In genomic region chr20:46119547-46119946, GRCh38 we compare ENCODE assay signal across 15 cellular contexts. TPM values are rescaled to one million over a fixed set of nuclear protein-coding genes. Genes with fewer than 3 reads are reported as not detected.
A peak's percentile ranks its signal among the peaks of the same experiment; 100 is the strongest.
DNase-seq lines count a peak whose midpoint lies in the region; ATAC-seq, FAIRE-seq and TF ChIP-seq lines count a peak whose summit lies in the region.
"Had no signal": no experiment of that assay in that cellular context is flagged by ENCODE, and none has a peak within 500 bp of the region (broad histone marks: within the 10 kb centered on the region; RNA-seq: fewer than 3 reads in every experiment).

No MANE protein-coding gene starts in this region.

- peaks cover 19% of the 10 kb centered on the region for H3K4me1 Mint-ChIP-seq in activated naive CD8-positive, alpha-beta T cell treated with anti-CD3 and anti-CD28 coated beads, Interleukin-2, amount 50 U/mL, for 24 hours
- H3K4me1 Mint-ChIP-seq in neural progenitor cell, result peaks cover 4% of the 10 kb centered on the region

- TF ChIP-seq POLR2A in GM12892 (IDR thresholded peaks at IDR 0.05; ENCODE audit: low read depth, low read length), result no peak

- H3K27ac ChIP-seq in ACC112 (ENCODE audit: low read depth, low read length), result no peak overlapping the region
- no peak overlapping the region for H3K27ac ChIP-seq in neural progenitor cell
- H3K27ac ChIP-seq: epithelial cell of prostate had no signal

- FAIRE-seq in GM12892 (lab: Jason Lieb, UNC), result no peak

- TF ChIP-seq CTCF in GM12875 (IDR thresholded peaks at IDR 0.05; ENCODE audit: borderline replicate concordance, insufficient read depth, low read depth, low read length) (no peak), neural progenitor cell (IDR thresholded peaks at IDR 0.05) (no peak)

- H3K27ac Mint-ChIP-seq in activated naive CD8-positive, alpha-beta T cell treated with anti-CD3 and anti-CD28 coated beads, Interleukin-2, amount 50 U/mL, for 24 hours, result no peak overlapping the region
- no peak overlapping the region for H3K27ac Mint-ChIP-seq in neural progenitor cell

- peaks cover 11% of the 10 kb centered on the region for H3K27me3 ChIP-seq in ACC112 (ENCODE audit: insufficient read depth, low read length)
- H3K27me3 ChIP-seq in neural progenitor cell, result peaks cover 33% of the 10 kb centered on the region
- H3K27me3 ChIP-seq: adrenal gland had no signal

- H3K36me3 Mint-ChIP-seq in activated naive CD8-positive, alpha-beta T cell treated with anti-CD3 and anti-CD28 coated beads, Interleukin-2, amount 50 U/mL, for 24 hours (ENCODE audit: low read depth), result peaks cover 6% of the 10 kb centered on the region
- no peaks in the 10 kb centered on the region for H3K36me3 Mint-ChIP-seq in neural progenitor cell

- H2AFZ ChIP-seq in ACC112 (ENCODE audit: low read length, unreplicated experiment) (no peak overlapping the region), neural progenitor cell (replicated peaks) (no peak overlapping the region)

- peak overlapping the region; percentile 77 for H3K4me2 ChIP-seq in neural progenitor cell

- H3K9ac ChIP-seq in neural progenitor cell, result no peak overlapping the region

- no peak for ATAC-seq in activated naive CD8-positive, alpha-beta T cell treated with anti-CD3 and anti-CD28 coated beads, Interleukin-2, amount 50 U/mL, for 24 hours
- ATAC-seq in HG03039 (IDR thresholded peaks at IDR 0.05; ENCODE audit: unreplicated experiment), result no peak

- H4K20me1 ChIP-seq in neural progenitor cell (ENCODE audit: low read depth), result peaks cover 12% of the 10 kb centered on the region

- H3K36me3 ChIP-seq in ACC112 (ENCODE audit: insufficient read depth, low read length) (no peaks in the 10 kb centered on the region), neural progenitor cell (no peaks in the 10 kb centered on the region)

- peak overlapping the region; percentile 90 for H3K4me3 Mint-ChIP-seq in activated naive CD8-positive, alpha-beta T cell treated with anti-CD3 and anti-CD28 coated beads, Interleukin-2, amount 50 U/mL, for 24 hours
- no peak overlapping the region for H3K4me3 Mint-ChIP-seq in neural progenitor cell

- peaks cover 8% of the 10 kb centered on the region for H3K27me3 Mint-ChIP-seq in activated naive CD8-positive, alpha-beta T cell treated with anti-CD3 and anti-CD28 coated beads, Interleukin-2, amount 50 U/mL, for 24 hours
- peaks cover 8% of the 10 kb centered on the region for H3K27me3 Mint-ChIP-seq in neural progenitor cell (ENCODE audit: insufficient read depth, low read depth)

- no peaks in the 10 kb centered on the region for H3K9me3 Mint-ChIP-seq in activated naive CD8-positive, alpha-beta T cell treated with anti-CD3 and anti-CD28 coated beads, Interleukin-2, amount 50 U/mL, for 24 hours
- H3K9me3 Mint-ChIP-seq in neural progenitor cell, result no peaks in the 10 kb centered on the region

- H3K4me1 ChIP-seq in ACC112 (ENCODE audit: control insufficient read depth, insufficient read depth, low read length, unreplicated experiment) (peaks cover 22% of the 10 kb centered on the region), neural progenitor cell (peaks cover 12% of the 10 kb centered on the region)

- H3K79me2 ChIP-seq in ACC112 (ENCODE audit: control insufficient read depth, insufficient read depth, low read length, unreplicated experiment), result peaks cover 8% of the 10 kb centered on the region
- H3K79me2 ChIP-seq in neural progenitor cell (ENCODE audit: low read depth), result peaks cover 8% of the 10 kb centered on the region

- H3K9me3 ChIP-seq in neural progenitor cell (ENCODE audit: low read depth), result no peaks in the 10 kb centered on the region
- H3K9me3 ChIP-seq: adrenal gland had no signal

- peak overlapping the region; percentile 77 for H3K4me3 ChIP-seq in ACC112 (ENCODE audit: low read depth, low read length)
- H3K4me3 ChIP-seq in GM12875 (ENCODE audit: low read depth, low read length), result peak overlapping the region; percentile 58
- H3K4me3 ChIP-seq in neural progenitor cell, result no peak overlapping the region

- peaks cover 14% of the 10 kb centered on the region for H3F3A ChIP-seq in neural progenitor cell (ENCODE audit: low read depth)

- no peak for DNase-seq in activated naive CD8-positive, alpha-beta T cell treated with anti-CD3 and anti-CD28 coated beads, Interleukin-2, amount 50 U/mL, for 24 hours
- DNase-seq in neural progenitor cell (ENCODE audit: low spot score) (no peak), NCI-H128 (lab: John Stamatoyannopoulos, UW; ENCODE audit: unreplicated experiment) (no peak), GM12892 (ENCODE audit: insufficient read length) (no peak)
- no peak for DNase-seq in activated CD4-positive, alpha-beta T cell treated with anti-CD3 and anti-CD28 coated beads for 4 hours
- DNase-seq: DMS153; NCI-H1930; NCI-H526; RPMI8226; stimulated activated CD4-positive, alpha-beta T cell treated with anti-CD3 and anti-CD28 coated beads, Interleukin-2, amount 100 ng/mL, for 48 hours had no signal

RNA-seq across cellular contexts. Expression of gene CD40, which starts 1.4 kb away (rescaled TPM):
- total RNA-seq in neural progenitor cell (ENCODE audit: low replicate concordance), result 11.0 and 14.0 TPM in 2 replicates
- 159 TPM for polyA plus RNA-seq in GM12892 (2012; ENCODE audit: missing spikeins)

RNA-seq across cellular contexts. Expression of gene NCOA5, which starts 29.8 kb away (rescaled TPM):
- total RNA-seq in neural progenitor cell (ENCODE audit: low replicate concordance), result 10.3 and 18.4 TPM in 2 replicates
- 14.5 TPM for polyA plus RNA-seq in GM12892 (2012; ENCODE audit: missing spikeins)
